1 cellular context compared by ENCODE assay signal in the genomic region with DNA sequence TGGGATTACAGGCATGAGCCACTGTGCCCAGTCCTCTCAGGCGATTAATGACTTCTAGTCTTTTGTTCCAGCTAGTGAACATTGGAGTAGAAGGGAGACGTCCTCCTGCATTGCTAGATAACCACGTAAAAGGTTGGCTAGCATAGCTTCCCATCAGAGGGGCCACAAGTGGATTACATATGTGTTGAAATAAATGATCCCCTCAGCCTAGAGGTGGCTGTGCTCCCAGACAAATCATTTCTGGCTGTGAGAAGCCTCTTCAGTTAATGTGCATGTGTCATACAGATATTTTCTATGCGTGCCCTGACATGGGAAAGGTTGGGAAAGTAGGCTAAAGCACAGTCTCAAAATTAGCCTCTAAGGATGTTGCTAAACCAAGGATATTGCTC.
TF ChIP-seq lines count a peak whose summit lies in the region.

No MANE protein-coding gene starts in this region.

TF ChIP-seq in HEK293, 187 proteins besides CTCF, POLR2A, EP300 and RAD21:
- TF ChIP-seq, protein P1, sequence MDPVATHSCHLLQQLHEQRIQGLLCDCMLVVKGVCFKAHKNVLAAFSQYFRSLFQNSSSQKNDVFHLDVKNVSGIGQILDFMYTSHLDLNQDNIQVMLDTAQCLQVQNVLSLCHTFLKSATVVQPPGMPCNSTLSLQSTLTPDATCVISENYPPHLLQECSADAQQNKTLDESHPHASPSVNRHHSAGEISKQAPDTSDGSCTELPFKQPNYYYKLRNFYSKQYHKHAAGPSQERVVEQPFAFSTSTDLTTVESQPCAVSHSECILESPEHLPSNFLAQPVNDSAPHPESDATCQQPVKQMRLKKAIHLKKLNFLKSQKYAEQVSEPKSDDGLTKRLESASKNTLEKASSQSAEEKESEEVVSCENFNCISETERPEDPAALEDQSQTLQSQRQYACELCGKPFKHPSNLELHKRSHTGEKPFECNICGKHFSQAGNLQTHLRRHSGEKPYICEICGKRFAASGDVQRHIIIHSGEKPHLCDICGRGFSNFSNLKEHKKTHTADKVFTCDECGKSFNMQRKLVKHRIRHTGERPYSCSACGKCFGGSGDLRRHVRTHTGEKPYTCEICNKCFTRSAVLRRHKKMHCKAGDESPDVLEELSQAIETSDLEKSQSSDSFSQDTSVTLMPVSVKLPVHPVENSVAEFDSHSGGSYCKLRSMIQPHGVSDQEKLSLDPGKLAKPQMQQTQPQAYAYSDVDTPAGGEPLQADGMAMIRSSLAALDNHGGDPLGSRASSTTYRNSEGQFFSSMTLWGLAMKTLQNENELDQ (tag by site-specific recombination; IDR thresholded peaks at IDR 0.05; ENCODE audit: low read depth): no peak
- TF ChIP-seq TCF7L2 (IDR thresholded peaks at IDR 0.05; ENCODE audit: borderline replicate concordance, low read depth, low read length): no peak
- TF ChIP-seq ZNF335 (tag by site-specific recombination; conservative IDR thresholded peaks at IDR 0.05): 0 out of 2 replicates have a peak, but pooled peaks have one; percentile 1
- no peak for TF ChIP-seq ZBTB21 (tag by site-specific recombination; IDR thresholded peaks at IDR 0.05)
- no peak for TF ChIP-seq AEBP2 (tag by site-specific recombination; IDR thresholded peaks at IDR 0.05; ENCODE audit: borderline replicate concordance)
- TF ChIP-seq HOXA7 (CRISPR knock-in tag; IDR thresholded peaks at IDR 0.05; ENCODE audit: borderline replicate concordance): no peak
- TF ChIP-seq ZBTB48 (tag by site-specific recombination; IDR thresholded peaks at IDR 0.05): no peak
- TF ChIP-seq ZNF140 (tag by site-specific recombination; IDR thresholded peaks at IDR 0.05): no peak
- TF ChIP-seq, protein P2, sequence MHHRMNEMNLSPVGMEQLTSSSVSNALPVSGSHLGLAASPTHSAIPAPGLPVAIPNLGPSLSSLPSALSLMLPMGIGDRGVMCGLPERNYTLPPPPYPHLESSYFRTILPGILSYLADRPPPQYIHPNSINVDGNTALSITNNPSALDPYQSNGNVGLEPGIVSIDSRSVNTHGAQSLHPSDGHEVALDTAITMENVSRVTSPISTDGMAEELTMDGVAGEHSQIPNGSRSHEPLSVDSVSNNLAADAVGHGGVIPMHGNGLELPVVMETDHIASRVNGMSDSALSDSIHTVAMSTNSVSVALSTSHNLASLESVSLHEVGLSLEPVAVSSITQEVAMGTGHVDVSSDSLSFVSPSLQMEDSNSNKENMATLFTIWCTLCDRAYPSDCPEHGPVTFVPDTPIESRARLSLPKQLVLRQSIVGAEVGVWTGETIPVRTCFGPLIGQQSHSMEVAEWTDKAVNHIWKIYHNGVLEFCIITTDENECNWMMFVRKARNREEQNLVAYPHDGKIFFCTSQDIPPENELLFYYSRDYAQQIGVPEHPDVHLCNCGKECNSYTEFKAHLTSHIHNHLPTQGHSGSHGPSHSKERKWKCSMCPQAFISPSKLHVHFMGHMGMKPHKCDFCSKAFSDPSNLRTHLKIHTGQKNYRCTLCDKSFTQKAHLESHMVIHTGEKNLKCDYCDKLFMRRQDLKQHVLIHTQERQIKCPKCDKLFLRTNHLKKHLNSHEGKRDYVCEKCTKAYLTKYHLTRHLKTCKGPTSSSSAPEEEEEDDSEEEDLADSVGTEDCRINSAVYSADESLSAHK (tag by site-specific recombination; IDR thresholded peaks at IDR 0.05): no peak
- TF ChIP-seq ZNF202 (tag by site-specific recombination; IDR thresholded peaks at IDR 0.05; ENCODE audit: borderline replicate concordance): no peak
- 0 out of 2 replicates have a peak, but pooled peaks have one; percentile 15 for TF ChIP-seq TSHZ1 (tag by site-specific recombination; IDR thresholded peaks at IDR 0.05; ENCODE audit: borderline replicate concordance)
- no peak for TF ChIP-seq BCL11B (tag by site-specific recombination; IDR thresholded peaks at IDR 0.05; ENCODE audit: low read depth)
- no peak for TF ChIP-seq PBX3 (CRISPR knock-in tag; IDR thresholded peaks at IDR 0.05)
- TF ChIP-seq ZEB2 (tag by site-specific recombination; IDR thresholded peaks at IDR 0.05): 0 out of 2 replicates have a peak, but pooled peaks have one; percentile 18
- TF ChIP-seq, protein P3, sequence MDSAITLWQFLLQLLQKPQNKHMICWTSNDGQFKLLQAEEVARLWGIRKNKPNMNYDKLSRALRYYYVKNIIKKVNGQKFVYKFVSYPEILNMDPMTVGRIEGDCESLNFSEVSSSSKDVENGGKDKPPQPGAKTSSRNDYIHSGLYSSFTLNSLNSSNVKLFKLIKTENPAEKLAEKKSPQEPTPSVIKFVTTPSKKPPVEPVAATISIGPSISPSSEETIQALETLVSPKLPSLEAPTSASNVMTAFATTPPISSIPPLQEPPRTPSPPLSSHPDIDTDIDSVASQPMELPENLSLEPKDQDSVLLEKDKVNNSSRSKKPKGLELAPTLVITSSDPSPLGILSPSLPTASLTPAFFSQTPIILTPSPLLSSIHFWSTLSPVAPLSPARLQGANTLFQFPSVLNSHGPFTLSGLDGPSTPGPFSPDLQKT (IDR thresholded peaks at IDR 0.05; ENCODE audit: borderline replicate concordance, low read depth, low read length): no peak
- no peak for TF ChIP-seq ZNF426 (tag by site-specific recombination; IDR thresholded peaks at IDR 0.05)
- TF ChIP-seq PRDM10 (tag by site-specific recombination; IDR thresholded peaks at IDR 0.05): 0 out of 2 replicates have a peak, but pooled peaks have one; percentile 29
- peak; percentile 71 for TF ChIP-seq SCRT2 (tag by site-specific recombination; IDR thresholded peaks at IDR 0.05)
- peak; percentile 42; the same call in 1 of the 2 replicates for TF ChIP-seq ZNF629 (tag by site-specific recombination; IDR thresholded peaks at IDR 0.05)
- peak; percentile 90; the same call in 1 of the 2 replicates for TF ChIP-seq MZF1 (tag by site-specific recombination; IDR thresholded peaks at IDR 0.05; ENCODE audit: borderline replicate concordance)
- TF ChIP-seq KLF8 (tag by site-specific recombination; IDR thresholded peaks at IDR 0.05): no peak
- TF ChIP-seq ZNF830 (tag by site-specific recombination; IDR thresholded peaks at IDR 0.05; ENCODE audit: low read depth): no peak
- no peak for TF ChIP-seq ZNF341 (tag by site-specific recombination; IDR thresholded peaks at IDR 0.05; ENCODE audit: low read depth)
